Comparison of ENCODE assay signal across 22 cellular contexts in the genomic region with DNA sequence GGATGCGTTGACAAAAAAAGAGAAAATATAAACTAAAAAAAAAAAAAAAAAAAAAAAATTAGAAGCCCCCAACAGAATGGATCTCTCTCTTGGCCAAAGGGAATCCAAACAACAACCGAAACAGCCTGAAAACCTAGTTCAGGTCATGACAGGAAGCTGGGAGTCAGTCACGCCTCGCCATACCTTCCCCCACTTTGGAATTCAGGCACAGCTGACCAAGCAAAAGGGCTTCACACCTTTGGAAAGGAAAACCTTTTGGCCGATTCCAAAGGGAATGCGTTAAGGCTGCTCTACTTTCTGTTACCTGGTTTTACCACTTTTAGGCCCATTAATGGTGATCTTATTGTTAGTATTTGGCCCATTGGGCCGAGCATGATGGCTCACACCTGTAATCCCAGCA.
"Had no signal": no experiment of that assay in that cellular context is flagged by ENCODE, and none has a peak within 500 bp of the region (broad histone marks: within the 10 kb centered on the region; RNA-seq: fewer than 3 reads in every experiment).

No MANE protein-coding gene starts in this region.

- H3K36me3 ChIP-seq: breast epithelium had no signal

- H3K4me1 ChIP-seq: breast epithelium had no signal

- DNase-seq: activated CD4-positive, alpha-beta T cell treated with anti-CD3 and anti-CD28 coated beads for 4 hours; activated CD8-positive, alpha-beta memory T cell treated with anti-CD3 and anti-CD28 coated beads, Interleukin-2, amount 50 U/mL, for 4 hours; activated CD8-positive, alpha-beta T cell treated with anti-CD3 and anti-CD28 coated beads for 36 hours; activated naive CD4-positive, alpha-beta T cell treated with anti-CD3 and anti-CD28 coated beads, Interleukin-2, amount 50 U/mL, for 16 hours; activated naive CD8-positive, alpha-beta T cell treated with anti-CD3 and anti-CD28 coated beads, Interleukin-2, amount 10 ng/mL, durations not matched to agents 7 days and 5 days; activated T-cell treated with anti-CD3 and anti-CD28 coated beads, Interleukin-2, amount 50 U/mL, for 72 hours; adrenal gland; anterior cingulate cortex; caudate nucleus; KG1; MV-4-11; NCI-H1092 treated with DMSO at 0.1 percent for 48 hours; NCI-H1436; NCI-H2029 treated with DMSO at 0.1 percent for 48 hours; NCI-H510A treated with DMSO at 0.1 percent for 48 hours; SHP77 treated with DMSO at 0.1 percent for 48 hours; T-cell; T-helper 2 cell; T1000 had no signal

- H3K4me3 Mint-ChIP-seq: activated CD8-positive, alpha-beta T cell treated with anti-CD3 and anti-CD28 coated beads for 36 hours; activated naive CD8-positive, alpha-beta T cell treated with anti-CD3 and anti-CD28 coated beads, Interleukin-2, amount 10 ng/mL, durations not matched to agents 7 days and 5 days; activated T-cell treated with anti-CD3 and anti-CD28 coated beads, Interleukin-2, amount 50 U/mL, for 72 hours; T-cell had no signal

- ATAC-seq: activated CD4-positive, CD25-positive, alpha-beta regulatory T cell treated with anti-CD3 and anti-CD28 coated beads, Interleukin-2, amount 50 U/mL, for 24 hours; activated CD8-positive, alpha-beta T cell treated with anti-CD3 and anti-CD28 coated beads for 36 hours; activated T-cell treated with anti-CD3 and anti-CD28 coated beads, Interleukin-2, amount 50 U/mL, for 72 hours; T-cell had no signal

- H3K9me3 Mint-ChIP-seq: activated CD8-positive, alpha-beta T cell treated with anti-CD3 and anti-CD28 coated beads for 36 hours; activated T-cell treated with anti-CD3 and anti-CD28 coated beads, Interleukin-2, amount 50 U/mL, for 72 hours; activated T-helper 2 cell treated with anti-CD3 and anti-CD28 coated beads, Interferon-gamma antibody, Interleukin-2, Interleukin-4, amounts not matched to agents 10 μg/mL and 5 μg/mL and 100 μg/mL, durations not matched to agents 14 hours and 24 hours and 36 hours; T-cell had no signal

- H3K27me3 ChIP-seq: adrenal gland, breast epithelium had no signal

- H3K27ac Mint-ChIP-seq: activated CD8-positive, alpha-beta T cell treated with anti-CD3 and anti-CD28 coated beads for 36 hours; activated naive CD8-positive, alpha-beta T cell treated with anti-CD3 and anti-CD28 coated beads, Interleukin-2, amount 10 ng/mL, durations not matched to agents 7 days and 5 days; activated T-helper 2 cell treated with anti-CD3 and anti-CD28 coated beads, Interferon-gamma antibody, Interleukin-2, Interleukin-4, amounts not matched to agents 10 μg/mL and 5 μg/mL and 100 μg/mL, durations not matched to agents 14 hours and 24 hours and 36 hours had no signal

- H3K27me3 Mint-ChIP-seq: activated CD8-positive, alpha-beta T cell treated with anti-CD3 and anti-CD28 coated beads for 36 hours; activated naive CD8-positive, alpha-beta T cell treated with anti-CD3 and anti-CD28 coated beads, Interleukin-2, amount 10 ng/mL, durations not matched to agents 7 days and 5 days; T-cell had no signal

- H3K27ac ChIP-seq: adrenal gland, breast epithelium had no signal

- H3K9me3 ChIP-seq: adrenal gland, breast epithelium had no signal

- H3K4me3 ChIP-seq: adrenal gland, breast epithelium had no signal
